12 cellular contexts compared by ENCODE assay signal in genomic region chr4:139887962-139888735, GRCh38.
DNase-seq lines count a peak whose midpoint lies in the region; ATAC-seq and TF ChIP-seq lines count a peak whose summit lies in the region.
"Had no signal": no experiment of that assay in that cellular context is flagged by ENCODE, and none has a peak within 500 bp of the region (broad histone marks: within the 10 kb centered on the region; RNA-seq: fewer than 3 reads in every experiment).

No MANE protein-coding gene starts in this region.

- H3K27me3 ChIP-seq in mammary epithelial cell (ENCODE audit: insufficient read depth, low read length) (no peaks in the 10 kb centered on the region), parathyroid adenoma (ENCODE audit: control insufficient read depth, insufficient read depth, low read length) (no peaks in the 10 kb centered on the region)

- H3K4me1 ChIP-seq in mammary epithelial cell (ENCODE audit: insufficient read depth, low read length) (peaks cover 41% of the 10 kb centered on the region), parathyroid adenoma (peaks cover 9% of the 10 kb centered on the region)

- peak overlapping the region; percentile 78 for H3K4me2 ChIP-seq in mammary epithelial cell (ENCODE audit: insufficient read depth, low read depth, low read length)
- H3K4me2 ChIP-seq in parathyroid adenoma (ENCODE audit: low read length): no peak overlapping the region

- peak; percentile 97 for DNase-seq in mammary epithelial cell
- no peak for DNase-seq in NCI-H1694 treated with DMSO at 0.1 percent for 48 hours (lab: John Stamatoyannopoulos, UW)
- no peak for DNase-seq in anterior cingulate cortex (lab: John Stamatoyannopoulos, UW)
- DNase-seq in HT-29 (ENCODE audit: low spot score): no peak
- DNase-seq in coronary artery (ENCODE audit: low spot score): no peak
- DNase-seq: activated effector memory CD4-positive, alpha-beta T cell treated with anti-CD3 and anti-CD28 coated beads, Interleukin-2, amount 50 U/mL, for 16 hours; GDM1; GOT3; naive B cell had no signal

- intact Hi-C loops in mammary epithelial cell (cut with micrococcal nuclease): loop anchor here (1.0 to 10.0 kb wide), 4 partner anchors 16 to 364 kb away; partner anchors contain the start of genes MAML3 and MGST2

- no peaks in the 10 kb centered on the region for H4K20me1 ChIP-seq in mammary epithelial cell (ENCODE audit: insufficient read depth, low read length)

- BruUV-seq in mammary epithelial cell (replicated peaks; lab: Mats Ljungman, UMichigan): no TSS peak

- ATAC-seq in GM18867 (IDR thresholded peaks at IDR 0.05; ENCODE audit: unreplicated experiment) (peak; percentile 79), HG03460 (IDR thresholded peaks at IDR 0.05; ENCODE audit: unreplicated experiment) (peak; percentile 62)

- in situ Hi-C loops in mammary epithelial cell (cut with MboI; ENCODE audit: low sequenced_read_pairs in 2 of 2): no loop called here

- H3K9ac ChIP-seq in mammary epithelial cell (ENCODE audit: insufficient read depth, low read length): peak overlapping the region; percentile 51
- H3K9ac ChIP-seq in parathyroid adenoma: no peak overlapping the region

- H3K27ac ChIP-seq in mammary epithelial cell (ENCODE audit: insufficient read depth, low read depth, low read length) (peak overlapping the region; percentile 84), parathyroid adenoma (peak overlapping the region; percentile 9), coronary artery (no peak overlapping the region)

- H3K9me3 ChIP-seq in mammary epithelial cell (replicated peaks; ENCODE audit: insufficient read depth, low read length) (no peaks in the 10 kb centered on the region), parathyroid adenoma (ENCODE audit: control insufficient read depth, low read length) (no peaks in the 10 kb centered on the region)

- CTCF ChIA-PET in mammary epithelial cell (lab: Charles Lee; ENCODE audit: low non-redundant PET): no interaction called here

- dilution Hi-C loops in mammary epithelial cell (cut with HindIII; ENCODE audit: low sequenced_read_pairs): no loop called here

- TF ChIP-seq CTCF in mammary epithelial cell (conservative IDR thresholded peaks at IDR 0.05 in 1 of 2, IDR thresholded peaks at IDR 0.05 in 1 of 2; ENCODE audit: extremely low read depth in 1 of 2, insufficient read depth in 1 of 2, low read depth in 1 of 2, low read length in 2 of 2) (no peak), parathyroid adenoma (IDR thresholded peaks at IDR 0.05) (no peak), coronary artery (IDR thresholded peaks at IDR 0.05) (no peak)

- H3K79me2 ChIP-seq in mammary epithelial cell (ENCODE audit: insufficient read depth, low read length) (no peaks in the 10 kb centered on the region), parathyroid adenoma (no peaks in the 10 kb centered on the region)

- H2AFZ ChIP-seq in mammary epithelial cell (ENCODE audit: low read depth, low read length): peak overlapping the region; percentile 49
- H2AFZ ChIP-seq in parathyroid adenoma: no peak overlapping the region

- H3K36me3 ChIP-seq in mammary epithelial cell (ENCODE audit: insufficient read depth, low read length): no peaks in the 10 kb centered on the region
- H3K36me3 ChIP-seq in parathyroid adenoma (ENCODE audit: control insufficient read depth, insufficient read depth, low read length): no peaks in the 10 kb centered on the region

- H3K4me3 ChIP-seq in mammary epithelial cell (replicated peaks in 1 of 3; ENCODE audit: insufficient read depth in 1 of 3, low read depth in 2 of 3, low read length in 3 of 3): peak overlapping the region in 2 of 3 experiments; percentile 49 to 54
- H3K4me3 ChIP-seq in parathyroid adenoma (ENCODE audit: low read depth, low read length): no peak overlapping the region
- H3K4me3 ChIP-seq in coronary artery: no peak overlapping the region

- WGBS in mammary epithelial cell (ENCODE audit: low coverage, missing lambda C conversion rate): 0% methylated on average over 6 of the region's 6 CpGs

Comparison
In these comparisons a context has a peak if more than half of its experiments do, and no peak if none do; other contexts are left out.
1. H3K27ac ChIP-seq: peak in mammary epithelial cell (single experiment) and parathyroid adenoma (single experiment); none in coronary artery (0 of 2).
2. H3K4me3 ChIP-seq: peak in mammary epithelial cell (2 of 3); none in parathyroid adenoma (single experiment) and coronary artery (single experiment).